Comparison of ENCODE assay signal across 28 cellular contexts in the genomic region with DNA sequence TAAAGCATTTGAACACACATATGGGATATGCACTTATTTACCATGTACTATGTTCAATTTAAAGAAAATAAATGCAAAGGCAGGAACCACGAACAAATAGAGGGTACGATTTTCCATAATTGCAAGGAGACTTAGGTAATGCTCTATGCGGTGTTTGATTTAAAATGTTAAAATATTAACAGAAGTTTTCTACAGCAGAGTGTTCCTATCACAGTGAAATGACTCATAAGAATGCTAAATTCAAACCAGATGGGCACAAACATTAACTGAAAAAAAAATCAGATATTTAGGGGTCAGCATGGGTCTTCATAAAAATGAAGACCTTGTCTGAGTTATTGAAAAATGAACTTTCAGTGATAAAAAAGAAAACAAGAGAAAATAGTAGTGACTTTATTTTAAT.
A peak's percentile ranks its signal among the peaks of the same experiment; 100 is the strongest.
DNase-seq lines count a peak whose midpoint lies in the region; ATAC-seq and TF ChIP-seq lines count a peak whose summit lies in the region.
"Had no signal": no experiment of that assay in that cellular context is flagged by ENCODE, and none has a peak within 500 bp of the region (broad histone marks: within the 10 kb centered on the region; RNA-seq: fewer than 3 reads in every experiment).

No MANE protein-coding gene starts in this region.

- peaks cover 5% of the 10 kb centered on the region for H3K27me3 Mint-ChIP-seq in GM23338 (ENCODE audit: insufficient read depth, low read depth, poor library complexity)
- H3K27me3 Mint-ChIP-seq: brain had no signal

- no peak overlapping the region for H3K27ac ChIP-seq in GM23338 (ENCODE audit: low read depth)
- H3K27ac ChIP-seq: adrenal gland, gastroesophageal sphincter, sigmoid colon, WERI-Rb-1 had no signal

- peak overlapping the region; percentile 75; the same call in 1 of the 2 replicates for H2AFZ ChIP-seq in GM23338

- H3K27me3 ChIP-seq in GM23338 (ENCODE audit: insufficient read depth): no peaks in the 10 kb centered on the region
- H3K27me3 ChIP-seq: adrenal gland, sigmoid colon had no signal

- no peaks in the 10 kb centered on the region for H3K36me3 Mint-ChIP-seq in GM23338 (ENCODE audit: low read depth)
- H3K36me3 Mint-ChIP-seq: brain; CD8-positive, alpha-beta T cell; immature natural killer cell; stimulated activated naive B cell treated with anti-CD40 and anti-IgM and Interleukin-4, amounts not matched to agents 10 μg/mL and 1 μg/mL and 100 μg/mL, for 72 hours had no signal

- H3K36me3 ChIP-seq in GM23338 (ENCODE audit: insufficient read depth): no peaks in the 10 kb centered on the region
- H3K36me3 ChIP-seq: adrenal gland, gastroesophageal sphincter, sigmoid colon, WERI-Rb-1 had no signal

- H3K4me2 ChIP-seq in GM23338: no peak overlapping the region

- H3K9me2 ChIP-seq in GM23338 (ENCODE audit: insufficient read depth): no peaks in the 10 kb centered on the region

- H3K4me3 Mint-ChIP-seq in GM23338: no peak overlapping the region
- H3K4me3 Mint-ChIP-seq: activated CD4-positive, alpha-beta T cell treated with anti-CD3 and anti-CD28 coated beads, Interleukin-2, amount 10 ng/mL, durations not matched to agents 7 days and 5 days; brain; CD8-positive, alpha-beta T cell; effector memory CD8-positive, alpha-beta T cell; immature natural killer cell; stimulated activated naive B cell treated with anti-CD40 and anti-IgM and Interleukin-4, amounts not matched to agents 10 μg/mL and 1 μg/mL and 100 μg/mL, for 72 hours; T-helper 2 cell treated with Interferon-gamma antibody and Interleukin-4, amounts not matched to agents 5 μg/mL and 100 μg/mL, for 36 hours had no signal

- H3K9me3 Mint-ChIP-seq in GM23338: no peaks in the 10 kb centered on the region
- H3K9me3 Mint-ChIP-seq: activated CD4-positive, alpha-beta T cell treated with anti-CD3 and anti-CD28 coated beads, Interleukin-2, amount 10 ng/mL, durations not matched to agents 7 days and 5 days; brain; CD8-positive, alpha-beta T cell; effector memory CD8-positive, alpha-beta T cell; immature natural killer cell; T-helper 2 cell treated with Interferon-gamma antibody and Interleukin-4, amounts not matched to agents 5 μg/mL and 100 μg/mL, for 36 hours had no signal

- H3K79me2 ChIP-seq in GM23338 (replicated peaks; ENCODE audit: insufficient read depth): no peaks in the 10 kb centered on the region

- ATAC-seq in GM23338 (no peak), HG02970 (IDR thresholded peaks at IDR 0.05; ENCODE audit: low FRiP score, unreplicated experiment) (no peak), GM18867 (IDR thresholded peaks at IDR 0.05; ENCODE audit: unreplicated experiment) (no peak)
- ATAC-seq: CD8-positive, alpha-beta T cell; effector memory CD8-positive, alpha-beta T cell; gastroesophageal sphincter; stimulated activated naive B cell treated with anti-CD40 and anti-IgM and Interleukin-4, amounts not matched to agents 10 μg/mL and 1 μg/mL and 100 μg/mL, for 72 hours had no signal

- H3K27ac Mint-ChIP-seq in GM23338: no peak overlapping the region
- H3K27ac Mint-ChIP-seq: activated CD4-positive, alpha-beta T cell treated with anti-CD3 and anti-CD28 coated beads, Interleukin-2, amount 10 ng/mL, durations not matched to agents 7 days and 5 days; CD8-positive, alpha-beta T cell; effector memory CD8-positive, alpha-beta T cell; immature natural killer cell; progenitor cell of endocrine pancreas; stimulated activated naive B cell treated with anti-CD40 and anti-IgM and Interleukin-4, amounts not matched to agents 10 μg/mL and 1 μg/mL and 100 μg/mL, for 72 hours; T-helper 2 cell treated with Interferon-gamma antibody and Interleukin-4, amounts not matched to agents 5 μg/mL and 100 μg/mL, for 36 hours had no signal

- H3K4me1 Mint-ChIP-seq in GM23338: peaks cover 36% of the 10 kb centered on the region

- no peak for TF ChIP-seq CTCF in GM23338 (conservative IDR thresholded peaks at IDR 0.05; ENCODE audit: low read depth in 2 of 2)
- TF ChIP-seq CTCF in astrocyte of the spinal cord (IDR thresholded peaks at IDR 0.05; ENCODE audit: low read depth, low read length): no peak
- no peak for TF ChIP-seq CTCF in foreskin fibroblast (IDR thresholded peaks at IDR 0.05; ENCODE audit: low read depth, low read length)

- H4K20me1 ChIP-seq in GM23338 (replicated peaks; ENCODE audit: insufficient read depth): no peaks in the 10 kb centered on the region

- H3F3A ChIP-seq in GM23338 (replicated peaks; ENCODE audit: low read depth): no peaks in the 10 kb centered on the region; the same call in 1 of the 2 replicates

- H3K4me1 ChIP-seq in GM23338 (ENCODE audit: insufficient read depth): peaks cover 40% of the 10 kb centered on the region
- H3K4me1 ChIP-seq: adrenal gland, gastroesophageal sphincter, sigmoid colon had no signal

- DNase-seq in GM23338 (ENCODE audit: low spot score) (no peak), astrocyte of the spinal cord (ENCODE audit: low read depth, low spot score) (peak; percentile 59), foreskin fibroblast (peak; percentile 14 to 63), NOMO-1 (lab: John Stamatoyannopoulos, UW; ENCODE audit: unreplicated experiment in 2 of 2) (no peak), DMS79 treated with DMSO at 0.1 percent for 48 hours (lab: John Stamatoyannopoulos, UW) (no peak)
- DNase-seq: activated CD4-positive, alpha-beta T cell treated with anti-CD3 and anti-CD28 coated beads, Interleukin-2, amount 10 ng/mL, durations not matched to agents 7 days and 5 days; activated naive CD4-positive, alpha-beta T cell; activated T-cell treated with anti-CD3 and anti-CD28 coated beads, Interleukin-2, amount 50 U/mL, for 48 hours; adrenal gland; AML-193; CD8-positive, alpha-beta T cell; effector memory CD8-positive, alpha-beta T cell; erythroblast; hypothalamus; immature natural killer cell; NCI-H1417; NCI-H2081 treated with DMSO at 0.1 percent for 48 hours; NCI-H345; NCI-H82; sigmoid colon; stimulated activated naive B cell treated with anti-CD40 and anti-IgM and Interleukin-4, amounts not matched to agents 10 μg/mL and 1 μg/mL and 100 μg/mL, for 72 hours; WERI-Rb-1 had no signal

- in situ Hi-C loops in astrocyte of the spinal cord (cut with HindIII; ENCODE audit: low sequenced_read_pairs): no loop called here

- no peak overlapping the region for H3K4me3 ChIP-seq in GM23338
- no peak overlapping the region for H3K4me3 ChIP-seq in astrocyte of the spinal cord (ENCODE audit: low read depth, low read length)
- no peak overlapping the region for H3K4me3 ChIP-seq in foreskin fibroblast (ENCODE audit: low read depth in 1 of 2, low read length in 2 of 2)
- H3K4me3 ChIP-seq: adrenal gland, gastroesophageal sphincter, sigmoid colon had no signal

TF ChIP-seq in GM23338, 12 proteins besides CTCF, POLR2A, EP300 and RAD21 (continues in another document):
- TF ChIP-seq STAT1 (IDR thresholded peaks at IDR 0.05; ENCODE audit: unreplicated experiment) (no peak), CREB1 (CRISPR knock-in tag; IDR thresholded peaks at IDR 0.05; ENCODE audit: low read depth) (no peak), JUNB (IDR thresholded peaks at IDR 0.05; ENCODE audit: unreplicated experiment) (no peak)
- TF ChIP-seq, protein P1, sequence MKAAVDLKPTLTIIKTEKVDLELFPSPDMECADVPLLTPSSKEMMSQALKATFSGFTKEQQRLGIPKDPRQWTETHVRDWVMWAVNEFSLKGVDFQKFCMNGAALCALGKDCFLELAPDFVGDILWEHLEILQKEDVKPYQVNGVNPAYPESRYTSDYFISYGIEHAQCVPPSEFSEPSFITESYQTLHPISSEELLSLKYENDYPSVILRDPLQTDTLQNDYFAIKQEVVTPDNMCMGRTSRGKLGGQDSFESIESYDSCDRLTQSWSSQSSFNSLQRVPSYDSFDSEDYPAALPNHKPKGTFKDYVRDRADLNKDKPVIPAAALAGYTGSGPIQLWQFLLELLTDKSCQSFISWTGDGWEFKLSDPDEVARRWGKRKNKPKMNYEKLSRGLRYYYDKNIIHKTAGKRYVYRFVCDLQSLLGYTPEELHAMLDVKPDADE (IDR thresholded peaks at IDR 0.05): no peak

Comparison
In these comparisons a context has a peak if more than half of its experiments do, and no peak if none do; other contexts are left out.
1. DNase-seq: peak in astrocyte of the spinal cord (single experiment) and foreskin fibroblast (2 of 2); none in GM23338 (single experiment), NOMO-1 (0 of 2) and DMS79 treated with DMSO at 0.1 percent for 48 hours (single experiment).